In the genomic region with DNA sequence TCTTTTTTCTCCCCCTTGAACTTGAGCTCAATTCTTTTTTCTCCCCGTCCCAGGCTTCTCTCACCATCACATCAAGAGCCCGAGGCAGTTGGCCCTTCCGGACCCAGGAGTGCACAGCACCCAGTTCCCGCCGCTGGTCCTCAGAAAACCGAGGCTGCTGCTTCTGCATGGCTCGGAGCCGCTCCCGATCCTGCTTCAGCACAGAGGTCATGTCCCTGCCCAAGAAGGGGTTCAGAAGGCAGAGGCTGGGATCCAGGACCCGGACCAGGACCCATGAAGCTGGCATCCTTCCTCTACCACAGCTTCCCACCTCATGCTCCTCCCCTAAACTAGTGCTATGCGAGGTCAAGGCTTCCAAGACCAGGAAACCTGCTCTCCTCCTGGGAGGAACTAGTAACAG, we compare ENCODE assay signal across 1 cellular context.
TF ChIP-seq lines count a peak whose summit lies in the region.

No MANE protein-coding gene starts in this region.

TF ChIP-seq in H1, 55 proteins besides CTCF, POLR2A, EP300 and RAD21:
- TF ChIP-seq, protein P1, sequence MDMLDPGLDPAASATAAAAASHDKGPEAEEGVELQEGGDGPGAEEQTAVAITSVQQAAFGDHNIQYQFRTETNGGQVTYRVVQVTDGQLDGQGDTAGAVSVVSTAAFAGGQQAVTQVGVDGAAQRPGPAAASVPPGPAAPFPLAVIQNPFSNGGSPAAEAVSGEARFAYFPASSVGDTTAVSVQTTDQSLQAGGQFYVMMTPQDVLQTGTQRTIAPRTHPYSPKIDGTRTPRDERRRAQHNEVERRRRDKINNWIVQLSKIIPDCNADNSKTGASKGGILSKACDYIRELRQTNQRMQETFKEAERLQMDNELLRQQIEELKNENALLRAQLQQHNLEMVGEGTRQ (IDR thresholded peaks at IDR 0.05; ENCODE audit: low read length): no peak
- TF ChIP-seq MAX (IDR thresholded peaks at IDR 0.05) (no peak), TAF1 (IDR thresholded peaks at IDR 0.05; ENCODE audit: low read depth, low read length) (no peak), SP2 (IDR thresholded peaks at IDR 0.05; ENCODE audit: low read length) (no peak), SUZ12 (IDR thresholded peaks at IDR 0.05; ENCODE audit: low read length) (no peak), JUN (IDR thresholded peaks at IDR 0.05; ENCODE audit: low read depth, low read length) (no peak), GTF2F1 (IDR thresholded peaks at IDR 0.05; ENCODE audit: borderline replicate concordance, low read depth, low read length) (no peak), BCL11A (IDR thresholded peaks at IDR 0.05; ENCODE audit: low read depth in 2 of 2, low read length in 2 of 2) (no peak), CBX8 (IDR thresholded peaks at IDR 0.05; ENCODE audit: borderline replicate concordance, low read depth, low read length) (no peak), MAFK (IDR thresholded peaks at IDR 0.05; ENCODE audit: low read depth, low read length) (no peak), ATF2 (IDR thresholded peaks at IDR 0.05; ENCODE audit: low read length) (no peak), NANOG (IDR thresholded peaks at IDR 0.05; ENCODE audit: insufficient read depth, low read depth, low read length, poor library complexity, severe bottlenecking) (no peak), CTBP2 (IDR thresholded peaks at IDR 0.05; ENCODE audit: borderline replicate concordance, insufficient read depth, insufficient read length, low read length) (no peak), ZNF274 (IDR thresholded peaks at IDR 0.05; ENCODE audit: borderline replicate concordance, extremely low read depth, low read length) (no peak), KDM1A (IDR thresholded peaks at IDR 0.05; ENCODE audit: borderline replicate concordance, low read length) (no peak)
